ENCODE assay signal across 8 cellular contexts in genomic region chr1:16351449-16351993, GRCh38. TPM values are rescaled to one million over a fixed set of nuclear protein-coding genes. Genes with fewer than 3 reads are reported as not detected.
DNase-seq lines count a peak whose midpoint lies in the region; ATAC-seq, FAIRE-seq and TF ChIP-seq lines count a peak whose summit lies in the region.

No MANE protein-coding gene starts in this region.

- H3K4me1 ChIP-seq in SJCRH30, result no peaks in the 10 kb centered on the region
- peaks cover 10 to 24% of the 10 kb centered on the region in 2 donors for H3K4me1 ChIP-seq in naive thymus-derived CD4-positive, alpha-beta T cell (ENCODE audit: control insufficient read depth in 2 of 2, insufficient read depth in 2 of 2, low read length in 2 of 2)

- H3K27ac Mint-ChIP-seq in naive thymus-derived CD4-positive, alpha-beta T cell, result peak overlapping the region; percentile 69 to 98 (median 94)

- ATAC-seq in naive thymus-derived CD4-positive, alpha-beta T cell, result no peak

- no peaks in the 10 kb centered on the region for H3K27me3 ChIP-seq in SJCRH30
- H3K27me3 ChIP-seq in naive thymus-derived CD4-positive, alpha-beta T cell (ENCODE audit: control insufficient read depth in 2 of 2, insufficient read depth in 2 of 2, low read length in 2 of 2), result no peaks in the 10 kb centered on the region

- no peaks in the 10 kb centered on the region for H3K9me3 Mint-ChIP-seq in naive thymus-derived CD4-positive, alpha-beta T cell

- peak overlapping the region; percentile 80 for H3K27ac ChIP-seq in SJCRH30
- peak overlapping the region; percentile 97 for H3K27ac ChIP-seq in naive thymus-derived CD4-positive, alpha-beta T cell (ENCODE audit: low read depth, low read length)

- peaks cover 0 to 2% (median 0%) of the 10 kb centered on the region in 5 donors for H3K36me3 Mint-ChIP-seq in naive thymus-derived CD4-positive, alpha-beta T cell

- H3K4me3 Mint-ChIP-seq in naive thymus-derived CD4-positive, alpha-beta T cell, result peak overlapping the region; percentile 84 to 98 (median 94)

- peak overlapping the region; percentile 89 for H3K4me3 ChIP-seq in SJCRH30
- peak overlapping the region; percentile 94 for H3K4me3 ChIP-seq in epithelial cell of esophagus (ENCODE audit: low read length)
- peak overlapping the region; percentile 71 for H3K4me3 ChIP-seq in naive thymus-derived CD4-positive, alpha-beta T cell (ENCODE audit: low read length)

- FAIRE-seq in D721Med (lab: Jason Lieb, UNC), result no peak

- TF ChIP-seq CTCF in epithelial cell of esophagus (IDR thresholded peaks at IDR 0.05; ENCODE audit: insufficient read depth, low read depth, low read length, missing control alignments) (no peak), D721Med (IDR thresholded peaks at IDR 0.05; ENCODE audit: insufficient read depth, missing control alignments) (no peak)

- DNase-seq in NCI-H748 (lab: John Stamatoyannopoulos, UW; ENCODE audit: unreplicated experiment) (peak; percentile 26), NCI-H748 treated with DMSO at 0.1 percent for 48 hours (lab: John Stamatoyannopoulos, UW) (no peak), SJCRH30 (peak in 1 of 2 experiments; percentile 52), epithelial cell of esophagus (ENCODE audit: low read depth) (peak; percentile 39), NCI-H1694 treated with DMSO at 0.1 percent for 48 hours (lab: John Stamatoyannopoulos, UW) (no peak), D721Med (ENCODE audit: insufficient read length, low spot score) (no peak)
- peak in 2 of 9 donors; percentile 8 to 11 for DNase-seq in naive thymus-derived CD4-positive, alpha-beta T cell
- no peak for DNase-seq in stimulated activated naive CD4-positive, alpha-beta T cell treated with Interleukin-2 at 50 U/mL for 16 hours (lab: John Stamatoyannopoulos, UW)

- peaks cover 17 to 45% (median 34%) of the 10 kb centered on the region in 7 donors for H3K4me1 Mint-ChIP-seq in naive thymus-derived CD4-positive, alpha-beta T cell

- H3K36me3 ChIP-seq in SJCRH30, result no peaks in the 10 kb centered on the region
- peaks cover 0 to 7% (median 0%) of the 10 kb centered on the region in 3 experiments for H3K36me3 ChIP-seq in naive thymus-derived CD4-positive, alpha-beta T cell (ENCODE audit: control insufficient read depth in 2 of 3, insufficient read depth in 3 of 3, low read length in 3 of 3)

- H3K9me3 ChIP-seq in SJCRH30 (replicated peaks), result no peaks in the 10 kb centered on the region
- H3K9me3 ChIP-seq in naive thymus-derived CD4-positive, alpha-beta T cell (ENCODE audit: control insufficient read depth in 2 of 3, low read length in 3 of 3), result no peaks in the 10 kb centered on the region

- CTCF ChIA-PET in naive thymus-derived CD4-positive, alpha-beta T cell (lab: Charles Lee), result interaction anchor here (0.7 to 3.2 kb wide), 4 partner anchors 11 to 283 kb away, joined by 3 to 24 read pairs (median 5); partner anchors contain the start of gene NECAP2

- no peaks in the 10 kb centered on the region for H3K27me3 Mint-ChIP-seq in naive thymus-derived CD4-positive, alpha-beta T cell

- intact Hi-C loops in naive thymus-derived CD4-positive, alpha-beta T cell (cut with micrococcal nuclease), result loop anchor here (5.0 kb wide), 6 partner anchors 114 to 824 kb away; partner anchors contain the start of genes ZBTB17 (in 2 of the 2), CPLANE2 (in 1 of the 2), DNAJC16 (in 1 of the 2) and FAM131C (in 1 of the 2)

- POLR2A ChIA-PET in naive thymus-derived CD4-positive, alpha-beta T cell (lab: Charles Lee), result interaction anchor here (1.0 to 3.2 kb wide), 8 partner anchors 10 to 554 kb away, joined by 3 to 29 read pairs (median 4); partner anchors contain the start of genes SZRD1 and ZBTB17

RNA-seq across cellular contexts. Expression of gene FBXO42, which starts 0.8 kb away (rescaled TPM):
- total RNA-seq in SJCRH30 (2014; rRNA removed; shearing (Covaris generic)), result 21.3 and 26.5 TPM in 2 replicates
- 10 to 100 TPM; 18.7 to 25.7 (median 24.6) TPM for total RNA-seq in naive thymus-derived CD4-positive, alpha-beta T cell
- 10 to 100 TPM; 17.9 to 26.7 TPM for polyA plus RNA-seq in naive thymus-derived CD4-positive, alpha-beta T cell

RNA-seq across cellular contexts. Expression of gene SZRD1, which starts 15.5 kb away (rescaled TPM):
- 113 and 115 TPM in 2 replicates for total RNA-seq in SJCRH30 (2014; rRNA removed; shearing (Covaris generic))
- total RNA-seq in naive thymus-derived CD4-positive, alpha-beta T cell, result 100 to 1,000 TPM in 3 of 5 experiments, 10 to 100 TPM in 2; 81.6 to 163 (median 125) TPM
- 10 to 100 TPM; 36.8 to 38.9 TPM for polyA plus RNA-seq in naive thymus-derived CD4-positive, alpha-beta T cell

Comparison
In these comparisons a context has a peak if more than half of its experiments do, and no peak if none do; other contexts are left out.
1. DNase-seq: peak in NCI-H748 (single experiment) and epithelial cell of esophagus (single experiment); none in NCI-H748 treated with DMSO at 0.1 percent for 48 hours (single experiment), NCI-H1694 treated with DMSO at 0.1 percent for 48 hours (single experiment), stimulated activated naive CD4-positive, alpha-beta T cell treated with Interleukin-2 at 50 U/mL for 16 hours (single experiment) and D721Med (single experiment).
2. Peak in every context shown above with its lines, with median percentiles within 50 percentile points of each other: H3K4me3 ChIP-seq.